In the genomic region with DNA sequence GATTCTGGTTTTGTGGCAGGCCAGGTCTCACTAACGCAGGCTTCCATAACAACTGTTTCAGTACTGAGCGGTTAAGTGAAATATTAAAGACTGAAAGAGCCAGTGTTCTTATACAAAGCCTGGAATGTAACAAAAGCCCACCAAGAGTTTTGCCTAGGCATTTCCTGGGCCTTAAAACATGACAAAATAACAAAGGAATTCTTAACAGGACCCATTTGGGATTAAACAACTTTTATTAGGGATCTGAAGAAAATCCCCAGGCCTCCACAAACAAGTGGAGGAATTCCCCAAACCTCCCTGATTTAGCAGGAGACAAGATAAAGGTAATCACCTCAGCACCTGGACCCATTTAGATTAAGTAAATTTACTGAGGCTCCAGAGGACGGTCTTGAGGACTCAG, we compare ENCODE assay signal across 15 cellular contexts.
"Had no signal": no experiment of that assay in that cellular context is flagged by ENCODE, and none has a peak within 500 bp of the region (broad histone marks: within the 10 kb centered on the region; RNA-seq: fewer than 3 reads in every experiment).

No MANE protein-coding gene starts in this region.

- H3K9me3 Mint-ChIP-seq: stimulated activated naive B cell treated with anti-CD40 and anti-IgM and Interleukin-4, amounts not matched to agents 10 μg/mL and 1 μg/mL and 100 μg/mL, for 72 hours had no signal

- H3K27me3 Mint-ChIP-seq: activated naive CD4-positive, alpha-beta T cell treated with anti-CD3 and anti-CD28 coated beads, Interleukin-2, amount 50 U/mL, for 24 hours; stimulated activated naive B cell treated with anti-CD40 and anti-IgM and Interleukin-4, amounts not matched to agents 10 μg/mL and 1 μg/mL and 100 μg/mL, for 72 hours had no signal

- H2AFZ ChIP-seq: parathyroid adenoma had no signal

- ATAC-seq: lower lobe of right lung; stimulated activated naive B cell treated with anti-CD40 and anti-IgM and Interleukin-4, amounts not matched to agents 10 μg/mL and 1 μg/mL and 100 μg/mL, for 72 hours had no signal

- H3K9me3 ChIP-seq: ascending aorta, lower lobe of right lung, neutrophil, sigmoid colon, spleen, thoracic aorta, upper lobe of left lung had no signal

- H3K4me3 ChIP-seq: ascending aorta, lower lobe of right lung, sigmoid colon, spleen, thoracic aorta, upper lobe of left lung had no signal

- H3K4me3 Mint-ChIP-seq: activated naive CD4-positive, alpha-beta T cell treated with anti-CD3 and anti-CD28 coated beads, Interleukin-2, amount 50 U/mL, for 24 hours; stimulated activated naive B cell treated with anti-CD40 and anti-IgM and Interleukin-4, amounts not matched to agents 10 μg/mL and 1 μg/mL and 100 μg/mL, for 72 hours had no signal

- H3K27ac Mint-ChIP-seq: activated naive CD4-positive, alpha-beta T cell treated with anti-CD3 and anti-CD28 coated beads, Interleukin-2, amount 50 U/mL, for 24 hours; stimulated activated naive B cell treated with anti-CD40 and anti-IgM and Interleukin-4, amounts not matched to agents 10 μg/mL and 1 μg/mL and 100 μg/mL, for 72 hours had no signal

- H3K79me2 ChIP-seq: parathyroid adenoma had no signal

- H3K36me3 Mint-ChIP-seq: activated naive CD4-positive, alpha-beta T cell treated with anti-CD3 and anti-CD28 coated beads, Interleukin-2, amount 50 U/mL, for 24 hours; stimulated activated naive B cell treated with anti-CD40 and anti-IgM and Interleukin-4, amounts not matched to agents 10 μg/mL and 1 μg/mL and 100 μg/mL, for 72 hours had no signal

- H3K36me3 ChIP-seq: ascending aorta, lower lobe of right lung, neutrophil, sigmoid colon, spleen, thoracic aorta, upper lobe of left lung, WERI-Rb-1 had no signal

- H3K9ac ChIP-seq: parathyroid adenoma had no signal

- H3K4me1 ChIP-seq: ascending aorta, lower lobe of right lung, parathyroid adenoma, sigmoid colon, spleen, upper lobe of left lung had no signal

- H3K27me3 ChIP-seq: ascending aorta, neutrophil, sigmoid colon, spleen, upper lobe of left lung had no signal

- DNase-seq: activated CD4-positive, alpha-beta T cell treated with anti-CD3 and anti-CD28 coated beads, Interleukin-2, amount 50 U/mL, for 48 hours; activated gamma-delta T cell; effector CD8-positive, alpha-beta T cell; lower lobe of right lung; sigmoid colon; spleen; stimulated activated naive B cell treated with anti-CD40 and anti-IgM and Interleukin-4, amounts not matched to agents 10 μg/mL and 1 μg/mL and 100 μg/mL, for 72 hours; T-helper 2 cell; upper lobe of left lung; WERI-Rb-1 had no signal

- H3K4me1 Mint-ChIP-seq: activated naive CD4-positive, alpha-beta T cell treated with anti-CD3 and anti-CD28 coated beads, Interleukin-2, amount 50 U/mL, for 24 hours; stimulated activated naive B cell treated with anti-CD40 and anti-IgM and Interleukin-4, amounts not matched to agents 10 μg/mL and 1 μg/mL and 100 μg/mL, for 72 hours had no signal

- H3K27ac ChIP-seq: ascending aorta, lower lobe of right lung, neutrophil, parathyroid adenoma, sigmoid colon, spleen, thoracic aorta, upper lobe of left lung, WERI-Rb-1 had no signal
